Comparison of ENCODE assay signal across 1 cellular context in genomic region chr7:29248713-29249382, GRCh38.
A peak's percentile ranks its signal among the peaks of the same experiment; 100 is the strongest.
TF ChIP-seq lines count a peak whose summit lies in the region.

No MANE protein-coding gene starts in this region.

TF ChIP-seq in liver, 16 proteins besides CTCF, POLR2A, EP300 and RAD21 (continued from another document):
- TF ChIP-seq REST (IDR thresholded peaks at IDR 0.05) (peak; percentile 65), RXRA (IDR thresholded peaks at IDR 0.05) (peak; percentile 97), FOXA2 (IDR thresholded peaks at IDR 0.05) (no peak), EGR1 (IDR thresholded peaks at IDR 0.05; ENCODE audit: low read depth in 2 of 2) (peak in 1 of 2 donors; percentile 52), SP1 (IDR thresholded peaks at IDR 0.05) (peak; percentile 95), NR2F2 (IDR thresholded peaks at IDR 0.05) (peak; percentile 85), JUND (IDR thresholded peaks at IDR 0.05) (peak; percentile 85 to 87), HNF4A (conservative IDR thresholded peaks at IDR 0.05) (peak; percentile 100), HNF4G (IDR thresholded peaks at IDR 0.05) (peak; percentile 99), FOXA1 (IDR thresholded peaks at IDR 0.05) (peak; percentile 56), TAF1 (conservative IDR thresholded peaks at IDR 0.05) (no peak), YY1 (IDR thresholded peaks at IDR 0.05) (peak; percentile 81), ATF3 (IDR thresholded peaks at IDR 0.05) (peak; percentile 77), MAX (IDR thresholded peaks at IDR 0.05) (peak; percentile 94)
